Comparison of ENCODE assay signal across 13 cellular contexts in the genomic region with DNA sequence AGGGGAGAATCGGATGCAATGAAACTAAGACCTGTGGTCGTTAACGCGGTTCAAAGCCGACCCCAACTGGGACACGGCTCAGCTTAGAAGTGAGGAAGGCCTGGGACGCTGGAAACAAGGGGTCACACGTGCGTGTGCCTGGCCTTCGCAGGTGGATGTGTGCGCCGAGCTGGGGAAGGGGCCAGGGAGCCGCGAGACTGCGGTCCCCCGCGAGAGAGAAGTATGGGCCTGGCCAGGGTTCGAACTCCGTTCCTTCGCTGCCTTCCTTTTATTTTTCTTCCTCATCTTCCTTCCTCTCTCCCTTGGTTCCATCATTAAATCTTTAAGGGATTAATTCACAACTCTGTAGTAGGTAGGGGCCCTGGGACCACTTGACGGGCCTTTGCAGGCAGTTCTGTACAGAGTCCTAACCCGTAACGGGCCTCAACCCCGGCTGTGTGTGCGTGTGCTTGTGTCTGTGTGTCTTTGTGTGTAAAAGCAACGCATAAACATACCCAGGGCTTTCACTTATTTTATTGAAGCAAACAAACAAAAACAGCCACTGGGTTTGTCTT. TPM values are rescaled to one million over a fixed set of nuclear protein-coding genes. Genes with fewer than 3 reads are reported as not detected.
DNase-seq lines count a peak whose midpoint lies in the region; FAIRE-seq and TF ChIP-seq lines count a peak whose summit lies in the region.
"Had no signal": no experiment of that assay in that cellular context is flagged by ENCODE, and none has a peak within 500 bp of the region (broad histone marks: within the 10 kb centered on the region; RNA-seq: fewer than 3 reads in every experiment).

No MANE protein-coding gene starts in this region.

- peaks cover 8% of the 10 kb centered on the region for H3K36me3 Mint-ChIP-seq in T-helper 1 cell treated with Interleukin-12 subunit alpha and Interleukin-12 subunit beta and Interleukin-4 antibody, amounts not matched to agents 30 μg/mL and 1 μg/mL, for 36 hours (ENCODE audit: low read depth)
- H3K36me3 Mint-ChIP-seq in astrocyte (ENCODE audit: low read depth, unreplicated experiment): peaks cover 4% of the 10 kb centered on the region

- FAIRE-seq in astrocyte (lab: Jason Lieb, UNC): no peak

- peak overlapping the region; percentile 61 for H3K4me3 Mint-ChIP-seq in T-helper 1 cell treated with Interleukin-12 subunit alpha and Interleukin-12 subunit beta and Interleukin-4 antibody, amounts not matched to agents 30 μg/mL and 1 μg/mL, for 36 hours
- H3K4me3 Mint-ChIP-seq in astrocyte (ENCODE audit: unreplicated experiment): no peak overlapping the region

- peaks cover 7% of the 10 kb centered on the region for H3K4me1 ChIP-seq in astrocyte (ENCODE audit: insufficient read depth, low read length)
- H3K4me1 ChIP-seq in liver (ENCODE audit: control insufficient read depth in 4 of 4, insufficient read depth in 4 of 4, low read length in 3 of 4): peaks cover 9 to 55% (median 49%) of the 10 kb centered on the region in 4 donors
- peaks cover 41 to 61% (median 50%) of the 10 kb centered on the region in 4 donors for H3K4me1 ChIP-seq in stomach

- TF ChIP-seq EP300 in stomach (IDR thresholded peaks at IDR 0.05): no peak

- peaks cover 8% of the 10 kb centered on the region for H3K9me3 Mint-ChIP-seq in T-helper 1 cell treated with Interleukin-12 subunit alpha and Interleukin-12 subunit beta and Interleukin-4 antibody, amounts not matched to agents 30 μg/mL and 1 μg/mL, for 36 hours
- peaks cover 13% of the 10 kb centered on the region for H3K9me3 Mint-ChIP-seq in astrocyte (ENCODE audit: unreplicated experiment)

- H3K9ac ChIP-seq in astrocyte (ENCODE audit: low read length) (no peak overlapping the region), liver (ENCODE audit: low read depth in 1 of 2, low read length in 2 of 2) (peak overlapping the region in 1 of 2 donors; percentile 47)

- no peaks in the 10 kb centered on the region for H4K20me1 ChIP-seq in astrocyte (ENCODE audit: insufficient read depth, low read length)

- no peaks in the 10 kb centered on the region for H3K79me2 ChIP-seq in astrocyte (ENCODE audit: insufficient read depth, low read length)

- H3K4me2 ChIP-seq in astrocyte (ENCODE audit: low read length): peak overlapping the region; percentile 66

- TF ChIP-seq RAD21 in liver (IDR thresholded peaks at IDR 0.05): no peak

- TF ChIP-seq CTCF in astrocyte (IDR thresholded peaks at IDR 0.05; ENCODE audit: insufficient read depth, low read depth, low read length) (no peak), liver (IDR thresholded peaks at IDR 0.05; ENCODE audit: low read depth, low read length, missing input control) (no peak), stomach (IDR thresholded peaks at IDR 0.05) (no peak)

- H3K4me3 ChIP-seq in astrocyte (ENCODE audit: insufficient read depth, low read depth, low read length) (no peak overlapping the region), liver (ENCODE audit: low read depth in 1 of 3, low read length in 3 of 3) (peak overlapping the region in 2 of 3 donors; percentile 1 to 34), stomach (peak overlapping the region; percentile 29 to 67 (median 34))

- H3K27ac ChIP-seq in astrocyte (ENCODE audit: low read depth, low read length): no peak overlapping the region
- H3K27ac ChIP-seq in liver (ENCODE audit: low read depth in 1 of 2, low read length in 2 of 2): peak overlapping the region in 1 of 2 donors; percentile 3
- H3K27ac ChIP-seq in stomach: peak overlapping the region; percentile 86 to 95 (median 92)

- H3K9me3 ChIP-seq in astrocyte (ENCODE audit: insufficient read depth, low read depth, low read length) (peaks cover 6% of the 10 kb centered on the region), liver (ENCODE audit: control insufficient read depth in 4 of 4, low read length in 3 of 4) (no peaks in the 10 kb centered on the region), stomach (no peaks in the 10 kb centered on the region)
- H3K9me3 ChIP-seq: MG63 had no signal

- TF ChIP-seq POLR2A in stomach (IDR thresholded peaks at IDR 0.05): no peak

- H3K27me3 Mint-ChIP-seq in T-helper 1 cell treated with Interleukin-12 subunit alpha and Interleukin-12 subunit beta and Interleukin-4 antibody, amounts not matched to agents 30 μg/mL and 1 μg/mL, for 36 hours (ENCODE audit: low read depth): peaks cover 70% of the 10 kb centered on the region
- peaks cover 83% of the 10 kb centered on the region for H3K27me3 Mint-ChIP-seq in astrocyte (ENCODE audit: low read depth, unreplicated experiment)

- H3K36me3 ChIP-seq in astrocyte (ENCODE audit: insufficient read depth, low read length) (no peaks in the 10 kb centered on the region), liver (ENCODE audit: control insufficient read depth in 4 of 4, insufficient read depth in 3 of 4, low read depth in 1 of 4, low read length in 3 of 4) (no peaks in the 10 kb centered on the region), stomach (no peaks in the 10 kb centered on the region)
- H3K36me3 ChIP-seq: MG63 had no signal

- H2AFZ ChIP-seq in astrocyte (ENCODE audit: low read depth, low read length): peak overlapping the region; percentile 31

- intact Hi-C loops in stomach (cut with DNase I; ENCODE audit: low total_unique reads): no loop called here

- peaks cover 86% of the 10 kb centered on the region for H3K27me3 ChIP-seq in astrocyte (ENCODE audit: insufficient read depth, low read length)
- no peaks in the 10 kb centered on the region for H3K27me3 ChIP-seq in liver (ENCODE audit: control insufficient read depth in 4 of 4, insufficient read depth in 4 of 4, low read length in 3 of 4)
- H3K27me3 ChIP-seq in stomach: peaks cover 7 to 99% (median 79%) of the 10 kb centered on the region in 3 donors

- H3K4me1 Mint-ChIP-seq in T-helper 1 cell treated with Interleukin-12 subunit alpha and Interleukin-12 subunit beta and Interleukin-4 antibody, amounts not matched to agents 30 μg/mL and 1 μg/mL, for 36 hours (ENCODE audit: low read depth): peaks cover 7% of the 10 kb centered on the region
- H3K4me1 Mint-ChIP-seq in astrocyte (ENCODE audit: low read depth, unreplicated experiment): peaks cover 4% of the 10 kb centered on the region

- WGBS in liver: 54% methylated on average over 26 of the region's 26 CpGs
- 8 to 14% (median 8%) methylated on average over 20 to 26 of the region's 26 CpGs for WGBS in stomach, 5 donors

- peak overlapping the region; percentile 68 for H3K27ac Mint-ChIP-seq in T-helper 1 cell treated with Interleukin-12 subunit alpha and Interleukin-12 subunit beta and Interleukin-4 antibody, amounts not matched to agents 30 μg/mL and 1 μg/mL, for 36 hours
- peak overlapping the region; percentile 53 for H3K27ac Mint-ChIP-seq in astrocyte (ENCODE audit: unreplicated experiment)

- no peak for DNase-seq in T-helper 1 cell
- DNase-seq in astrocyte (ENCODE audit: low read depth): no peak
- no peak for DNase-seq in stomach
- DNase-seq in amniotic stem cell (lab: John Stamatoyannopoulos, UW): no peak
- DNase-seq in stimulated activated CD4-positive, alpha-beta T cell treated with anti-CD3 and anti-CD28 coated beads, Interleukin-15, amount 100 ng/mL, for 24 hours: no peak
- no peak for DNase-seq in activated gamma-delta T cell treated with Interleukin-2 at 50 U/mL for 16 hours
- DNase-seq: MG63; naive B cell; stimulated activated CD4-positive, alpha-beta T cell treated with anti-CD3 and anti-CD28 coated beads, Interleukin-1b, Interleukin-23, amount 100 ng/mL, for 48 hours had no signal

TF ChIP-seq in liver, 16 proteins besides CTCF, POLR2A, EP300 and RAD21:
- TF ChIP-seq, protein P1, sequence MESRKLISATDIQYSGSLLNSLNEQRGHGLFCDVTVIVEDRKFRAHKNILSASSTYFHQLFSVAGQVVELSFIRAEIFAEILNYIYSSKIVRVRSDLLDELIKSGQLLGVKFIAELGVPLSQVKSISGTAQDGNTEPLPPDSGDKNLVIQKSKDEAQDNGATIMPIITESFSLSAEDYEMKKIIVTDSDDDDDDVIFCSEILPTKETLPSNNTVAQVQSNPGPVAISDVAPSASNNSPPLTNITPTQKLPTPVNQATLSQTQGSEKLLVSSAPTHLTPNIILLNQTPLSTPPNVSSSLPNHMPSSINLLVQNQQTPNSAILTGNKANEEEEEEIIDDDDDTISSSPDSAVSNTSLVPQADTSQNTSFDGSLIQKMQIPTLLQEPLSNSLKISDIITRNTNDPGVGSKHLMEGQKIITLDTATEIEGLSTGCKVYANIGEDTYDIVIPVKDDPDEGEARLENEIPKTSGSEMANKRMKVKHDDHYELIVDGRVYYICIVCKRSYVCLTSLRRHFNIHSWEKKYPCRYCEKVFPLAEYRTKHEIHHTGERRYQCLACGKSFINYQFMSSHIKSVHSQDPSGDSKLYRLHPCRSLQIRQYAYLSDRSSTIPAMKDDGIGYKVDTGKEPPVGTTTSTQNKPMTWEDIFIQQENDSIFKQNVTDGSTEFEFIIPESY (IDR thresholded peaks at IDR 0.05): no peak
- TF ChIP-seq HNF4A (conservative IDR thresholded peaks at IDR 0.05): no peak
- no peak for TF ChIP-seq FOXA2 (IDR thresholded peaks at IDR 0.05)
- TF ChIP-seq GABPA (IDR thresholded peaks at IDR 0.05 in 1 of 2, conservative IDR thresholded peaks at IDR 0.05 in 1 of 2): no peak

RNA-seq across cellular contexts. Expression of a gene that starts 3.6 kb away (rescaled TPM):
- total RNA-seq in astrocyte (not detected in 2 replicates), liver (10 to 100 TPM in 1 of 2 donors, 1 to 10 TPM in 1; 2.0 to 21.7 TPM), stomach (100 to 1,000 TPM in 1 of 5 donors, 10 to 100 TPM in 4; 20.6 to 184 (median 22.8) TPM)
- polyA plus RNA-seq in liver (1 to 10 TPM in 1 of 2 donors, under 1 TPM in 1; 0.74 to 5.2 TPM), stomach (1 to 10 TPM in 2 of 3 donors, under 1 TPM in 1; 0.92 to 8.5 (median 8.3) TPM)
- total RNA-seq: T-helper 2 cell treated with Interferon-gamma antibody and Interleukin-4, amounts not matched to agents 100 ng/mL and 5 ng/mL, for 36 hours had no signal

RNA-seq across cellular contexts. Expression of a gene that starts 4.0 kb away (rescaled TPM):
- total RNA-seq in astrocyte: 0.11 TPM in 1 of 2 replicates, not detected in the other
- total RNA-seq in liver: 10 to 100 TPM in 1 of 2 donors, 1 to 10 TPM in 1; 8.0 to 37.5 TPM
- polyA plus RNA-seq in liver: 10 to 100 TPM; 13.0 to 19.2 TPM
- 100 to 1,000 TPM in 2 of 5 donors, 10 to 100 TPM in 2, under 1 TPM in 1; 0.58 to 147 (median 70.5) TPM for total RNA-seq in stomach
- 10 to 100 TPM; 17.4 to 29.4 (median 24.3) TPM for polyA plus RNA-seq in stomach
- total RNA-seq: cerebellum; T-helper 2 cell treated with Interferon-gamma antibody and Interleukin-4, amounts not matched to agents 100 ng/mL and 5 ng/mL, for 36 hours had no signal
